8 cellular contexts compared by ENCODE assay signal in genomic region chr4:109998867-109999303, GRCh38.
DNase-seq lines count a peak whose midpoint lies in the region; ATAC-seq, FAIRE-seq and TF ChIP-seq lines count a peak whose summit lies in the region.

No MANE protein-coding gene starts in this region.

- no peak for TF ChIP-seq POLR2A in GM12891 (IDR thresholded peaks at IDR 0.05; ENCODE audit: low read depth, low read length)

- FAIRE-seq in GM12891 (lab: Jason Lieb, UNC): peak; percentile 88

- peak; percentile 83 for DNase-seq in CD1c-positive myeloid dendritic cell (ENCODE audit: extremely low spot score)
- peak; percentile 28 for DNase-seq in GM12891 (ENCODE audit: insufficient read length, low spot score)
- DNase-seq in NCI-H2107 treated with DMSO at 0.1 percent for 48 hours (lab: John Stamatoyannopoulos, UW; ENCODE audit: unreplicated experiment): peak; percentile 21
- peak; percentile 84 for DNase-seq in adipocyte (ENCODE audit: low read depth)
- peak; percentile 29 for DNase-seq in hepatic stellate cell (ENCODE audit: low spot score)
- DNase-seq in smooth muscle cell of the brain vasculature (ENCODE audit: low read depth, low spot score): peak; percentile 31
- no peak for DNase-seq in occipital lobe (lab: John Stamatoyannopoulos, UW)

- peak; percentile 45 for ATAC-seq in HG02840 (IDR thresholded peaks at IDR 0.05; ENCODE audit: low FRiP score, unreplicated experiment)

- no peak overlapping the region for H3K9ac ChIP-seq in adipocyte (ENCODE audit: low read length)

- no peaks in the 10 kb centered on the region for H3K27me3 ChIP-seq in adipocyte (replicated peaks; ENCODE audit: control insufficient read depth, insufficient read depth, low read length)

- no peaks in the 10 kb centered on the region for H3K36me3 ChIP-seq in adipocyte (ENCODE audit: control insufficient read depth, insufficient read depth, low read length, severe bottlenecking)

- H3K4me3 ChIP-seq in adipocyte (ENCODE audit: low read length): no peak overlapping the region

- no peaks in the 10 kb centered on the region for H3K4me1 ChIP-seq in adipocyte (ENCODE audit: control insufficient read depth, insufficient read depth, low read length)

- no peaks in the 10 kb centered on the region for H3K9me3 ChIP-seq in adipocyte (ENCODE audit: control insufficient read depth, low read length)

TF ChIP-seq in GM12891, 5 proteins besides CTCF, POLR2A, EP300 and RAD21:
- TF ChIP-seq POU2F2 (IDR thresholded peaks at IDR 0.05; ENCODE audit: low read depth, low read length): no peak
